ENCODE assay signal across 18 cellular contexts in the genomic region with DNA sequence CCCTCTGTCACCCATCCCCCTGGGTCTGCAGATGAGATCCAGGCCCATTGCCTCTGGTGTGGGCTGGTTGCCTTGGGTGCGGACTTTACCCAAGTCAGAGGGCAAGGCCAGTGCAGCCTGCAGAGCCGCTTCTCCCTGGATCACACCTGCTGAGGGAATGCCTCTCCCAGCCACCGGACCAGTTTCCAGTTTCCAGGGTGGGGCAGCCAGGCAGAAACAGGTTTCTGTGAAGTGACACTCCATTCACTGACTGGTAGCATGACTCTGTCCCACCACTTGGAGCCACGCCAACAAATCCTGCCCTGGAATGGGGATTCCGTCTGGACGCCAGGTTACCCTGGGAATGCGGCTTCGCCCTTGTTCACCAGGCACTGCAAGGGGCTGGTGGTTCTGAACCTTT. TPM values are rescaled to one million over a fixed set of nuclear protein-coding genes. Genes with fewer than 3 reads are reported as not detected.
DNase-seq lines count a peak whose midpoint lies in the region; ATAC-seq, FAIRE-seq and TF ChIP-seq lines count a peak whose summit lies in the region.
"Had no signal": no experiment of that assay in that cellular context is flagged by ENCODE, and none has a peak within 500 bp of the region (broad histone marks: within the 10 kb centered on the region; RNA-seq: fewer than 3 reads in every experiment).

No MANE protein-coding gene starts in this region.

- CTCF ChIA-PET in K562 (lab: Yijun Ruan, JAX; ENCODE audit: low intra/inter-chr PET ratio): no interaction called here
- CTCF ChIA-PET in HepG2 (lab: Yijun Ruan, JAX; ENCODE audit: low intra/inter-chr PET ratio, low total read pairs): no interaction called here

- H3K4me2 ChIP-seq in K562 (ENCODE audit: insufficient read depth, low read length): no peak overlapping the region
- no peak overlapping the region for H3K4me2 ChIP-seq in HepG2 (ENCODE audit: low read depth, low read length)
- H3K4me2 ChIP-seq: BLaER1 treated with 17β-estradiol and CSF1 and Interleukin-3, amounts not matched to agents 10 nM and 100 nM had no signal

- FAIRE-seq in K562 (lab: Jason Lieb, UNC) (no peak), HepG2 (lab: Jason Lieb, UNC) (no peak)

- intact Hi-C loops in K562 (cut with micrococcal nuclease): no loop called here
- intact Hi-C loops in HepG2 (cut with micrococcal nuclease; ENCODE audit: unreplicated experiment): no loop called here
- intact Hi-C loops in activated CD4-positive, alpha-beta T cell treated with anti-CD3 and anti-CD28 coated beads, Interleukin-2, amount 10 ng/mL, durations not matched to agents 24 days and 14 days (cut with micrococcal nuclease): no loop called here

- TF ChIP-seq RAD21 in K562 (CRISPR knock-in tag; conservative IDR thresholded peaks at IDR 0.05 in 1 of 2, IDR thresholded peaks at IDR 0.05 in 1 of 2) (no peak), HepG2 (CRISPR knock-in tag; IDR thresholded peaks at IDR 0.05) (no peak)

- peaks cover 4% of the 10 kb centered on the region for H3K36me3 Mint-ChIP-seq in progenitor cell of endocrine pancreas (ENCODE audit: insufficient read depth)
- no peaks in the 10 kb centered on the region for H3K36me3 Mint-ChIP-seq in activated CD4-positive, alpha-beta T cell treated with anti-CD3 and anti-CD28 coated beads, Interleukin-2, amount 10 ng/mL, durations not matched to agents 24 days and 14 days (ENCODE audit: low read depth)
- H3K36me3 Mint-ChIP-seq: activated naive CD8-positive, alpha-beta T cell treated with anti-CD3 and anti-CD28 coated beads, Interleukin-2, amount 10 ng/mL, durations not matched to agents 7 days and 5 days had no signal

- no TSS peak for BruUV-seq in K562 (replicated peaks; lab: Mats Ljungman, UMichigan)
- BruUV-seq in HepG2 (replicated peaks; lab: Mats Ljungman, UMichigan): no TSS peak

- H3K9me1 ChIP-seq in K562 (ENCODE audit: control insufficient read depth, insufficient read depth, low read length): no peaks in the 10 kb centered on the region

- TF ChIP-seq EP300 in K562 (IDR thresholded peaks at IDR 0.05; ENCODE audit: low read length): no peak
- no peak for TF ChIP-seq EP300 in HepG2 (IDR thresholded peaks at IDR 0.05; ENCODE audit: low read depth in 2 of 2, low read length in 2 of 2)
- TF ChIP-seq EP300 in HepG2 (CRISPR knock-in tag; IDR thresholded peaks at IDR 0.05; ENCODE audit: borderline replicate concordance): no peak
- TF ChIP-seq EP300 in upper lobe of left lung (IDR thresholded peaks at IDR 0.05): no peak

- DNase-seq in NCI-H82 (lab: John Stamatoyannopoulos, UW) (peak; percentile 15), NCI-H82 treated with DMSO at 0.1 percent for 48 hours (lab: John Stamatoyannopoulos, UW; ENCODE audit: unreplicated experiment) (no peak), K562 (ENCODE audit: extremely low read depth in 1 of 4, low spot score in 3 of 4) (no peak), HepG2 (ENCODE audit: low spot score) (no peak), upper lobe of left lung (peak in 1 of 2 donors; percentile 47), progenitor cell of endocrine pancreas (ENCODE audit: low spot score, unreplicated experiment) (no peak)
- DNase-seq in activated CD4-positive, alpha-beta T cell treated with anti-CD3 and anti-CD28 coated beads, Interleukin-2, amount 10 ng/mL, durations not matched to agents 24 days and 14 days: no peak
- DNase-seq: activated naive CD8-positive, alpha-beta T cell treated with anti-CD3 and anti-CD28 coated beads, Interleukin-2, amount 10 ng/mL, durations not matched to agents 7 days and 5 days; IMR-90; MG63; NCI-H146; NCI-H2227 treated with DMSO at 0.1 percent for 48 hours; stimulated activated CD4-positive, alpha-beta T cell treated with anti-CD3 and anti-CD28 coated beads, Interleukin-15, amount 100 ng/mL, for 24 hours; substantia nigra had no signal

- no peak overlapping the region for H3K27ac Mint-ChIP-seq in progenitor cell of endocrine pancreas
- no peak overlapping the region for H3K27ac Mint-ChIP-seq in activated CD4-positive, alpha-beta T cell treated with anti-CD3 and anti-CD28 coated beads, Interleukin-2, amount 10 ng/mL, durations not matched to agents 24 days and 14 days
- H3K27ac Mint-ChIP-seq: activated naive CD8-positive, alpha-beta T cell treated with anti-CD3 and anti-CD28 coated beads, Interleukin-2, amount 10 ng/mL, durations not matched to agents 7 days and 5 days had no signal

- no peak for TF ChIP-seq POLR2A in K562 (conservative IDR thresholded peaks at IDR 0.05)
- TF ChIP-seq POLR2A in HepG2 (IDR thresholded peaks at IDR 0.05; ENCODE audit: insufficient read depth in 1 of 2, low read depth in 2 of 2, low read length in 2 of 2): no peak
- TF ChIP-seq POLR2A in upper lobe of left lung (IDR thresholded peaks at IDR 0.05): no peak

- H3K27me3 Mint-ChIP-seq in progenitor cell of endocrine pancreas: no peaks in the 10 kb centered on the region
- peaks cover 12% of the 10 kb centered on the region for H3K27me3 Mint-ChIP-seq in activated CD4-positive, alpha-beta T cell treated with anti-CD3 and anti-CD28 coated beads, Interleukin-2, amount 10 ng/mL, durations not matched to agents 24 days and 14 days

- no peak overlapping the region for H3K9ac ChIP-seq in K562 (ENCODE audit: insufficient read depth in 1 of 2, low read depth in 2 of 2, low read length in 2 of 2)
- H3K9ac ChIP-seq in HepG2 (ENCODE audit: insufficient read depth, low read depth, low read length): no peak overlapping the region
- H3K9ac ChIP-seq: BLaER1 treated with 17β-estradiol and CSF1 and Interleukin-3, amounts not matched to agents 10 nM and 100 nM had no signal

- no peaks in the 10 kb centered on the region for H3K79me2 ChIP-seq in K562 (ENCODE audit: control insufficient read depth, insufficient read depth, low read length)
- no peaks in the 10 kb centered on the region for H3K79me2 ChIP-seq in HepG2 (ENCODE audit: insufficient read depth, low read length)

- H3K36me3 ChIP-seq in K562 (ENCODE audit: control insufficient read depth, insufficient read depth, low read length): no peaks in the 10 kb centered on the region
- no peaks in the 10 kb centered on the region for H3K36me3 ChIP-seq in HepG2 (replicated peaks in 1 of 2; ENCODE audit: control insufficient read depth in 1 of 2, insufficient read depth in 2 of 2, low read length in 2 of 2)
- no peaks in the 10 kb centered on the region for H3K36me3 ChIP-seq in upper lobe of left lung
- H3K36me3 ChIP-seq: BLaER1 treated with 17β-estradiol and CSF1 and Interleukin-3, amounts not matched to agents 10 nM and 100 nM; MG63; right atrium auricular region had no signal

- no peak overlapping the region for H3K4me3 Mint-ChIP-seq in progenitor cell of endocrine pancreas (ENCODE audit: low read depth)
- H3K4me3 Mint-ChIP-seq in activated CD4-positive, alpha-beta T cell treated with anti-CD3 and anti-CD28 coated beads, Interleukin-2, amount 10 ng/mL, durations not matched to agents 24 days and 14 days: no peak overlapping the region
- H3K4me3 Mint-ChIP-seq: activated naive CD8-positive, alpha-beta T cell treated with anti-CD3 and anti-CD28 coated beads, Interleukin-2, amount 10 ng/mL, durations not matched to agents 7 days and 5 days had no signal

- H3K4me1 ChIP-seq in K562 (replicated peaks in 1 of 2; ENCODE audit: control insufficient read depth in 2 of 2, insufficient read depth in 2 of 2, low read length in 2 of 2): no peaks in the 10 kb centered on the region
- H3K4me1 ChIP-seq in HepG2 (ENCODE audit: insufficient read depth, low read length): peaks cover 7% of the 10 kb centered on the region; the same call in 1 of the 2 replicates
- peaks cover 0 to 6% (median 2%) of the 10 kb centered on the region in 4 donors for H3K4me1 ChIP-seq in upper lobe of left lung
- H3K4me1 ChIP-seq: BLaER1 treated with 17β-estradiol and CSF1 and Interleukin-3, amounts not matched to agents 10 nM and 100 nM; right atrium auricular region had no signal

- H4K20me1 ChIP-seq in K562 (replicated peaks; ENCODE audit: control insufficient read depth, insufficient read depth, low read length) (no peaks in the 10 kb centered on the region; the same call in 1 of the 2 replicates), HepG2 (ENCODE audit: insufficient read depth, low read length) (no peaks in the 10 kb centered on the region)
- H4K20me1 ChIP-seq: BLaER1 treated with 17β-estradiol and CSF1 and Interleukin-3, amounts not matched to agents 10 nM and 100 nM had no signal

- TF ChIP-seq CTCF in K562 (IDR thresholded peaks at IDR 0.05 in 2 of 3, conservative IDR thresholded peaks at IDR 0.05 in 1 of 3; ENCODE audit: insufficient read depth in 2 of 3, low read depth in 1 of 3, low read length in 3 of 3) (no peak), HepG2 (CRISPR knock-in tag; IDR thresholded peaks at IDR 0.05) (no peak), upper lobe of left lung (IDR thresholded peaks at IDR 0.05) (no peak), progenitor cell of endocrine pancreas (IDR thresholded peaks at IDR 0.05; ENCODE audit: unreplicated experiment) (no peak)

- POLR2A ChIA-PET in K562 (lab: Yijun Ruan, JAX) (no interaction called here), HepG2 (lab: Yijun Ruan, JAX) (interaction anchor here (0.6 kb wide), 1 partner anchor 404 kb away, joined by 3 read pairs; no protein-coding TSS in a partner anchor)

- in situ Hi-C loops in K562 (cut with MboI) (no loop called here), HepG2 (cut with HindIII; ENCODE audit: extremely low pct_ligation_motif_present, low pct_unique_long_range_greater_than_20kb) (no loop called here)

- H3K4me3 ChIP-seq in K562: no peak overlapping the region
- no peak overlapping the region for H3K4me3 ChIP-seq in HepG2 (replicated peaks in 1 of 3; ENCODE audit: insufficient read depth in 1 of 3, low read depth in 2 of 3, low read length in 3 of 3)
- no peak overlapping the region for H3K4me3 ChIP-seq in upper lobe of left lung
- H3K4me3 ChIP-seq: BLaER1 treated with 17β-estradiol and CSF1 and Interleukin-3, amounts not matched to agents 10 nM and 100 nM; body of pancreas; MG63; right atrium auricular region had no signal

- H3K9me3 ChIP-seq in K562 (replicated peaks; ENCODE audit: control insufficient read depth, insufficient read depth, low read depth, low read length) (no peaks in the 10 kb centered on the region), HepG2 (ENCODE audit: low read length) (no peaks in the 10 kb centered on the region), upper lobe of left lung (no peaks in the 10 kb centered on the region)
- H3K9me3 ChIP-seq: BLaER1 treated with 17β-estradiol and CSF1 and Interleukin-3, amounts not matched to agents 10 nM and 100 nM; body of pancreas; MG63; right atrium auricular region had no signal

- H2AFZ ChIP-seq in K562 (ENCODE audit: low read depth, low read length) (no peak overlapping the region), HepG2 (ENCODE audit: low read length) (no peak overlapping the region)

- ATAC-seq in K562 (no peak), HepG2 (peak; percentile 53; the same call in 2 of the 3 replicates), upper lobe of left lung (ENCODE audit: low FRiP score in 2 of 2) (peak; percentile 31 to 79), HG03439 (IDR thresholded peaks at IDR 0.05; ENCODE audit: unreplicated experiment) (no peak)
- ATAC-seq: body of pancreas had no signal

- H3K27me3 ChIP-seq in K562 (ENCODE audit: control insufficient read depth in 2 of 2, insufficient read depth in 2 of 2, low read length in 2 of 2) (peaks cover 9 to 30% of the 10 kb centered on the region in 2 experiments; a peak in 4 of 5 replicates), HepG2 (ENCODE audit: control insufficient read depth in 1 of 2, insufficient read depth in 2 of 2, low read length in 2 of 2) (peaks cover 3 to 13% of the 10 kb centered on the region in 2 experiments; a peak in 3 of 5 replicates), upper lobe of left lung (no peaks in the 10 kb centered on the region)
- H3K27me3 ChIP-seq: BLaER1 treated with 17β-estradiol and CSF1 and Interleukin-3, amounts not matched to agents 10 nM and 100 nM; body of pancreas; MG63; right atrium auricular region had no signal

- H3K9me3 Mint-ChIP-seq in progenitor cell of endocrine pancreas (ENCODE audit: low read depth): no peaks in the 10 kb centered on the region
- H3K9me3 Mint-ChIP-seq in activated CD4-positive, alpha-beta T cell treated with anti-CD3 and anti-CD28 coated beads, Interleukin-2, amount 10 ng/mL, durations not matched to agents 24 days and 14 days: no peaks in the 10 kb centered on the region
- H3K9me3 Mint-ChIP-seq: activated naive CD8-positive, alpha-beta T cell treated with anti-CD3 and anti-CD28 coated beads, Interleukin-2, amount 10 ng/mL, durations not matched to agents 7 days and 5 days had no signal

- no peaks in the 10 kb centered on the region for H3K4me1 Mint-ChIP-seq in progenitor cell of endocrine pancreas (ENCODE audit: low read depth)
- H3K4me1 Mint-ChIP-seq in activated CD4-positive, alpha-beta T cell treated with anti-CD3 and anti-CD28 coated beads, Interleukin-2, amount 10 ng/mL, durations not matched to agents 24 days and 14 days: no peaks in the 10 kb centered on the region
- H3K4me1 Mint-ChIP-seq: activated naive CD8-positive, alpha-beta T cell treated with anti-CD3 and anti-CD28 coated beads, Interleukin-2, amount 10 ng/mL, durations not matched to agents 7 days and 5 days had no signal

- H3K27ac ChIP-seq in K562 (ENCODE audit: extremely low read depth, low read depth, low read length): no peak overlapping the region
- no peak overlapping the region for H3K27ac ChIP-seq in HepG2 (ENCODE audit: extremely low read length, insufficient read depth, low read length)
- H3K27ac ChIP-seq in upper lobe of left lung: no peak overlapping the region
- H3K27ac ChIP-seq: BLaER1 treated with 17β-estradiol and CSF1 and Interleukin-3, amounts not matched to agents 10 nM and 100 nM; right atrium auricular region had no signal

- WGBS in K562 (ENCODE audit: insufficient coverage, low coverage, missing lambda C conversion rate): 0% methylated on average over 8 of the region's 8 CpGs
- WGBS in HepG2 (ENCODE audit: low lambda C conversion rate): 63% methylated on average over 4 of the region's 8 CpGs
- WGBS in upper lobe of left lung, 2 donors: 67 to 73% methylated on average over 5 to 8 of the region's 8 CpGs

RNA-seq across cellular contexts. Expression of a gene that starts 30.0 kb away (rescaled TPM):
- total RNA-seq in K562 (2011; cell fraction: chromatin; rRNA removed; ENCODE audit: low replicate concordance): not detected in 2 replicates
- not detected in 2 replicates for total RNA-seq in K562 (2011; cell fraction: nucleolus; rRNA removed)
- total RNA-seq in K562 (2011; cell fraction: nucleoplasm; rRNA removed): not detected in 2 replicates
- not detected in 2 replicates for total RNA-seq in K562 (2014; rRNA removed)
- total RNA-seq in K562 (2014; rRNA removed; fragmentation: Illumina TruSeq; extraction: Trizol): not detected in 2 replicates
- total RNA-seq in K562 (2015; rRNA removed; fragmentation: Illumina TruSeq; extraction: Trizol): not detected in 2 replicates
- 0.04 TPM in 1 of 2 replicates, not detected in the other for total RNA-seq in K562 (2021)
- not detected in 2 replicates for polyA plus RNA-seq in K562 (2011; rRNA removed)
- polyA plus RNA-seq in K562 (2011; cell fraction: cytosol; rRNA removed): 0.04 TPM in 1 of 2 replicates, not detected in the other
- polyA plus RNA-seq in K562 (2011; cell fraction: nucleus; rRNA removed): 0.07 TPM in 1 of 2 replicates, not detected in the other
- polyA plus RNA-seq in K562 (2012): 0.04 and 0.06 TPM in 2 replicates
- polyA plus RNA-seq in K562 (2014; fragmentation: Illumina TruSeq; extraction: Trizol): not detected in 2 replicates
- polyA plus RNA-seq in K562 (2014; fragmentation: Nextera tagmentation; extraction: Ambion mirVana): under 1 TPM in 1 of 2 experiments, not detected in 1; 0.08 TPM
- polyA plus RNA-seq in K562 (2014; rRNA removed): not detected in 2 replicates
- polyA minus RNA-seq in K562 (2011; rRNA and poly(A)+ RNA removed): 0.04 and 0.06 TPM in 2 replicates
- polyA minus RNA-seq in K562 (2011; cell fraction: cytosol; rRNA and poly(A)+ RNA removed): 0.73 TPM in 1 of 2 replicates, not detected in the other
- not detected in 2 replicates for polyA minus RNA-seq in K562 (2011; cell fraction: nucleus; rRNA and poly(A)+ RNA removed)
- total RNA-seq in HepG2 (2016; rRNA removed; fragmentation: Illumina TruSeq; extraction: Trizol): 0.11 and 0.53 TPM in 2 replicates
- 0.62 TPM in 1 of 2 replicates, not detected in the other for total RNA-seq in HepG2 (2016; cell fraction: cytosol; rRNA removed; fragmentation: Illumina TruSeq; extraction: Trizol; ENCODE audit: low read depth)
- total RNA-seq in HepG2 (2016; cell fraction: insoluble cytoplasmic fraction; rRNA removed; fragmentation: Illumina TruSeq; extraction: Trizol): 0.22 and 0.37 TPM in 2 replicates
- total RNA-seq in HepG2 (2016; cell fraction: membrane; rRNA removed; fragmentation: Illumina TruSeq; extraction: Trizol): 0.56 and 0.72 TPM in 2 replicates
- 0.19 and 0.25 TPM in 2 replicates for total RNA-seq in HepG2 (2016; cell fraction: nucleus; rRNA removed; fragmentation: Illumina TruSeq; extraction: Trizol)
- 1.3 and 1.4 TPM in 2 replicates for polyA plus RNA-seq in HepG2 (2011; rRNA removed)
- polyA plus RNA-seq in HepG2 (2011; cell fraction: cytosol; rRNA removed): 1.4 and 2.3 TPM in 2 replicates
- 0.56 and 1.2 TPM in 2 replicates for polyA plus RNA-seq in HepG2 (2011; cell fraction: nucleus; rRNA removed)
- polyA plus RNA-seq in HepG2 (2012): 0.72 and 3.1 TPM in 2 replicates
- polyA plus RNA-seq in HepG2 (2016; cell fraction: cytosol; fragmentation: Illumina TruSeq; extraction: Trizol; ENCODE audit: low read depth): 0.37 and 0.63 TPM in 2 replicates
- polyA plus RNA-seq in HepG2 (2016; cell fraction: insoluble cytoplasmic fraction; fragmentation: Illumina TruSeq; extraction: Trizol; ENCODE audit: low read depth): 0.15 and 0.24 TPM in 2 replicates
- polyA plus RNA-seq in HepG2 (2016; cell fraction: membrane; fragmentation: Illumina TruSeq; extraction: Trizol; ENCODE audit: low read depth): 0.45 and 0.46 TPM in 2 replicates
- polyA plus RNA-seq in HepG2 (2016; cell fraction: nucleus; fragmentation: Illumina TruSeq; extraction: Trizol; ENCODE audit: insufficient read depth, low read depth): 0.29 and 0.81 TPM in 2 replicates
- 13.5 and 247 TPM in 2 replicates for polyA minus RNA-seq in HepG2 (2011; rRNA and poly(A)+ RNA removed; ENCODE audit: low replicate concordance)
- 0.97 and 2.9 TPM in 2 replicates for polyA minus RNA-seq in HepG2 (2011; cell fraction: cytosol; rRNA and poly(A)+ RNA removed)
- 1.3 and 1.9 TPM in 2 replicates for polyA minus RNA-seq in HepG2 (2011; cell fraction: nucleus; rRNA and poly(A)+ RNA removed)
- total RNA-seq in upper lobe of left lung: 10 to 100 TPM; 15.5 to 39.8 (median 26.5) TPM
- total RNA-seq in progenitor cell of endocrine pancreas: 12.6 and 14.6 TPM in 2 replicates
- total RNA-seq in activated CD4-positive, alpha-beta T cell treated with anti-CD3 and anti-CD28 coated beads, Interleukin-2, amount 10 ng/mL, durations not matched to agents 24 days and 14 days: not detected in 2 replicates
- total RNA-seq: activated naive CD8-positive, alpha-beta T cell treated with anti-CD3 and anti-CD28 coated beads, Interleukin-2, amount 10 ng/mL, durations not matched to agents 7 days and 5 days had no signal

Comparison
In these comparisons a context has a peak if more than half of its experiments do, and no peak if none do; other contexts are left out.
1. ATAC-seq: peak in HepG2 (single experiment) and upper lobe of left lung (2 of 2); none in K562 (single experiment) and HG03439 (single experiment).